Comparison of ENCODE assay signal across 8 cellular contexts in genomic region chrX:48897157-48897620, GRCh38. TPM values are rescaled to one million over a fixed set of nuclear protein-coding genes. Genes with fewer than 3 reads are reported as not detected.
A peak's percentile ranks its signal among the peaks of the same experiment; 100 is the strongest.
DNase-seq lines count a peak whose midpoint lies in the region; TF ChIP-seq lines count a peak whose summit lies in the region.

No MANE protein-coding gene starts in this region.

- no peaks in the 10 kb centered on the region for H3K9me3 Mint-ChIP-seq in Calu3 (ENCODE audit: low read depth, unreplicated experiment)
- H3K9me3 Mint-ChIP-seq in osteocyte (ENCODE audit: unreplicated experiment): no peaks in the 10 kb centered on the region

- peaks cover 5% of the 10 kb centered on the region for H3K36me3 ChIP-seq in H7 (replicated peaks; ENCODE audit: control insufficient read depth, insufficient read depth, low read length)

- CTCF ChIA-PET in Calu3 (lab: Charles Lee): interaction anchor here (1.2 to 1.3 kb wide), 3 partner anchors 15 to 266 kb away, joined by 3 to 4 read pairs (median 3); partner anchors contain the start of gene SLC35A2

- intact Hi-C loops in Calu3 (cut with micrococcal nuclease; ENCODE audit: unreplicated experiment) (loop anchor here (5.0 to 10.0 kb wide), 2 partner anchors 62 to 135 kb away; partner anchors contain the start of genes GLOD5 and PCSK1N), cardiac septum (cut with DNase I) (no loop called here)

- no peak for TF ChIP-seq CTCF in Calu3 (IDR thresholded peaks at IDR 0.05; ENCODE audit: unreplicated experiment)
- TF ChIP-seq CTCF in osteocyte (IDR thresholded peaks at IDR 0.05): no peak

- BruUV-seq in Calu3 (replicated peaks; lab: Mats Ljungman, UMichigan): no TSS peak

- no peaks in the 10 kb centered on the region for H3K4me1 Mint-ChIP-seq in Calu3 (ENCODE audit: low read depth, unreplicated experiment)
- H3K4me1 Mint-ChIP-seq in osteocyte (ENCODE audit: unreplicated experiment): peaks cover 17% of the 10 kb centered on the region

- DNase-seq in Calu3 (peak; percentile 85), H7 (peak; percentile 93), MV-4-11 (lab: John Stamatoyannopoulos, UW) (peak; percentile 46), SK-N-DZ (ENCODE audit: low spot score) (peak; percentile 77), amniotic epithelial cell (ENCODE audit: low read depth) (peak; percentile 59), cardiac septum (ENCODE audit: low spot score) (peak; percentile 82), osteocyte (ENCODE audit: extremely low spot score, unreplicated experiment) (peak; percentile 90), mesenteric fat pad (ENCODE audit: low spot score) (no peak)

- H3K27me3 Mint-ChIP-seq in Calu3 (ENCODE audit: unreplicated experiment): no peaks in the 10 kb centered on the region
- no peaks in the 10 kb centered on the region for H3K27me3 Mint-ChIP-seq in osteocyte (ENCODE audit: unreplicated experiment)

- H3K27ac Mint-ChIP-seq in Calu3 (ENCODE audit: unreplicated experiment) (peak overlapping the region; percentile 99), osteocyte (ENCODE audit: unreplicated experiment) (peak overlapping the region; percentile 93)

- peak overlapping the region; percentile 87 for H3K4me3 ChIP-seq in H7 (ENCODE audit: insufficient read depth, low read depth, low read length)

- H3K4me3 Mint-ChIP-seq in Calu3 (ENCODE audit: low read depth, unreplicated experiment): peak overlapping the region; percentile 95
- peak overlapping the region; percentile 84 for H3K4me3 Mint-ChIP-seq in osteocyte (ENCODE audit: unreplicated experiment)

- H3K27me3 ChIP-seq in H7 (ENCODE audit: control insufficient read depth, insufficient read depth, low read length): no peaks in the 10 kb centered on the region

- H3K36me3 Mint-ChIP-seq in Calu3 (ENCODE audit: insufficient read depth, unreplicated experiment) (peaks cover 63% of the 10 kb centered on the region), osteocyte (ENCODE audit: unreplicated experiment) (peaks cover 8% of the 10 kb centered on the region)

RNA-seq across cellular contexts. Expression of gene TIMM17B, which starts 0.4 kb away (rescaled TPM):
- total RNA-seq in Calu3 (2022) (86.1 and 96.8 TPM in 2 replicates), cardiac septum (49.8 TPM), osteocyte (45.6 and 50.0 TPM in 2 replicates), mesenteric fat pad (22.1 TPM)
- 129 and 157 TPM in 2 replicates for total RNA-seq in H7 (2014; rRNA removed; shearing (Covaris generic))
- 163 and 201 TPM in 2 replicates for polyA plus RNA-seq in SK-N-DZ (2014; cell fraction: cytosol; rRNA removed)
- 117 and 118 TPM in 2 replicates for polyA plus RNA-seq in SK-N-DZ (2014; cell fraction: nucleus; rRNA removed)

RNA-seq across cellular contexts. Expression of gene PQBP1, which starts 0.5 kb away (rescaled TPM):
- total RNA-seq in Calu3 (2022) (110 and 113 TPM in 2 replicates), cardiac septum (42.2 TPM), osteocyte (69.8 and 78.3 TPM in 2 replicates), mesenteric fat pad (50.6 TPM)
- 30.2 and 39.8 TPM in 2 replicates for total RNA-seq in H7 (2014; rRNA removed; shearing (Covaris generic))
- 33.6 and 38.2 TPM in 2 replicates for polyA plus RNA-seq in SK-N-DZ (2014; cell fraction: cytosol; rRNA removed)
- polyA plus RNA-seq in SK-N-DZ (2014; cell fraction: nucleus; rRNA removed): 35.0 and 48.2 TPM in 2 replicates

RNA-seq across cellular contexts. Expression of gene SLC35A2, which starts 14.3 kb away (rescaled TPM):
- total RNA-seq in Calu3 (2022): 68.1 and 81.0 TPM in 2 replicates
- total RNA-seq in H7 (2014; rRNA removed; shearing (Covaris generic)): 12.0 and 12.3 TPM in 2 replicates
- polyA plus RNA-seq in SK-N-DZ (2014; cell fraction: cytosol; rRNA removed): 11.0 and 16.5 TPM in 2 replicates
- 13.2 and 21.5 TPM in 2 replicates for polyA plus RNA-seq in SK-N-DZ (2014; cell fraction: nucleus; rRNA removed)
- total RNA-seq in cardiac septum: 13.0 TPM
- 34.6 and 37.0 TPM in 2 replicates for total RNA-seq in osteocyte
- total RNA-seq in mesenteric fat pad: 24.5 TPM

RNA-seq across cellular contexts. Expression of gene PIM2, which starts 21.6 kb away (rescaled TPM):
- 12.8 and 13.9 TPM in 2 replicates for total RNA-seq in Calu3 (2022)
- 161 and 207 TPM in 2 replicates for total RNA-seq in H7 (2014; rRNA removed; shearing (Covaris generic))
- polyA plus RNA-seq in SK-N-DZ (2014; cell fraction: cytosol; rRNA removed): 10.6 and 11.2 TPM in 2 replicates
- polyA plus RNA-seq in SK-N-DZ (2014; cell fraction: nucleus; rRNA removed): 6.1 and 6.7 TPM in 2 replicates
- total RNA-seq in cardiac septum: 2.7 TPM
- total RNA-seq in osteocyte: 6.4 and 7.3 TPM in 2 replicates
- total RNA-seq in mesenteric fat pad: 5.7 TPM
